ENCODE assay signal across 8 cellular contexts in genomic region chr12:104064031-104064841, GRCh38. TPM values are rescaled to one million over a fixed set of nuclear protein-coding genes. Genes with fewer than 3 reads are reported as not detected.
DNase-seq lines count a peak whose midpoint lies in the region; ATAC-seq, FAIRE-seq and TF ChIP-seq lines count a peak whose summit lies in the region.

Gene HCFC2, plus strand, starts transcription at chr12:104064531. Its CDS starts 30 bp downstream, at chr12:104064561.

- 0 to 1% methylated on average over 67 to 74 of the region's 74 CpGs for WGBS in pancreas, 2 donors
- 0 to 1% methylated on average over 10 to 24 of the region's 74 CpGs for WGBS in thyroid gland, 2 donors

- peak within 1 kb of the TSS; percentile 93 for H3K27ac Mint-ChIP-seq in activated naive CD4-positive, alpha-beta T cell treated with anti-CD3 and anti-CD28 coated beads, Interleukin-2, amount 50 U/mL, for 24 hours

- no peak for TF ChIP-seq CTCF in GM06990 (IDR thresholded peaks at IDR 0.05; ENCODE audit: insufficient read depth, low read length, poor library complexity, severe bottlenecking)
- TF ChIP-seq CTCF in HFF-Myc (IDR thresholded peaks at IDR 0.05; ENCODE audit: low read depth, low read length, missing control alignments) = no peak
- no peak for TF ChIP-seq CTCF in pancreas (IDR thresholded peaks at IDR 0.05)
- TF ChIP-seq CTCF in thyroid gland (IDR thresholded peaks at IDR 0.05) = peak in 1 of 6 experiments; percentile 7

- peaks cover 1% of the 10 kb centered on the region for H3K27me3 Mint-ChIP-seq in activated naive CD4-positive, alpha-beta T cell treated with anti-CD3 and anti-CD28 coated beads, Interleukin-2, amount 50 U/mL, for 24 hours

- H3K9me3 ChIP-seq in pancreas = no peaks in the 10 kb centered on the region
- H3K9me3 ChIP-seq in thyroid gland = no peaks in the 10 kb centered on the region

- TF ChIP-seq POLR2A in thyroid gland (IDR thresholded peaks at IDR 0.05) = peak; percentile 4 to 74

- H3K36me3 ChIP-seq in GM06990 (ENCODE audit: control insufficient read depth, insufficient read depth, low read length) (no peaks in the 10 kb centered on the region), pancreas (no peaks in the 10 kb centered on the region), thyroid gland (peaks cover 6 to 7% of the 10 kb centered on the region in 2 donors)

- peak within 1 kb of the TSS; percentile 93 for H3K4me3 Mint-ChIP-seq in activated naive CD4-positive, alpha-beta T cell treated with anti-CD3 and anti-CD28 coated beads, Interleukin-2, amount 50 U/mL, for 24 hours

- H3K4me3 ChIP-seq in GM06990 (replicated peaks; ENCODE audit: low read depth, low read length) (peak within 1 kb of the TSS; percentile 95), HFF-Myc (replicated peaks; ENCODE audit: low read depth, low read length) (peak within 1 kb of the TSS; percentile 71), pancreas (peak within 1 kb of the TSS; percentile 79 to 97 (median 90)), thyroid gland (replicated peaks in 1 of 3) (peak within 1 kb of the TSS; percentile 49 to 97 (median 97))

- ATAC-seq in SK-N-SH treated with all-trans-retinoic acid at 6 μM for 48 hours (peak; percentile 95), pancreas (peak; percentile 97 to 99 (median 98))

- peak; percentile 92 for DNase-seq in GM06990 (ENCODE audit: extremely low read depth, insufficient read length)
- no peak for DNase-seq in HFF-Myc (ENCODE audit: extremely low read depth, low read depth)
- peak; percentile 90 for DNase-seq in NAMALWA (ENCODE audit: low spot score)
- DNase-seq in head of caudate nucleus = peak; percentile 78 to 98 (median 94)
- DNase-seq in pancreas = peak; percentile 89 to 96 (median 92)
- DNase-seq in thyroid gland = peak; percentile 92 to 93

- peak within 1 kb of the TSS; percentile 73 to 86 (median 77) for H3K27ac ChIP-seq in pancreas
- H3K27ac ChIP-seq in thyroid gland = peak within 1 kb of the TSS; percentile 55 to 88 (median 87)

- H3K4me1 Mint-ChIP-seq in activated naive CD4-positive, alpha-beta T cell treated with anti-CD3 and anti-CD28 coated beads, Interleukin-2, amount 50 U/mL, for 24 hours = peaks cover 24% of the 10 kb centered on the region

- H3K4me1 ChIP-seq in pancreas (peaks cover 0 to 10% (median 9%) of the 10 kb centered on the region in 3 donors), thyroid gland (peaks cover 14 to 17% of the 10 kb centered on the region in 2 donors)

- H3K27me3 ChIP-seq in GM06990 (replicated peaks; ENCODE audit: control insufficient read depth, insufficient read depth, low read length) (no peaks in the 10 kb centered on the region), pancreas (no peaks in the 10 kb centered on the region), thyroid gland (no peaks in the 10 kb centered on the region)

- intact Hi-C loops in head of caudate nucleus (cut with DNase I) = loop anchor here (5.0 to 10.0 kb wide), 2 partner anchors 71 to 97 kb away; partner anchors contain the start of genes NFYB and TDG
- intact Hi-C loops in pancreas (cut with DNase I) = no loop called here
- intact Hi-C loops in thyroid gland (cut with DNase I) = loop anchor here (10.0 kb wide), 1 partner anchor 109 kb away; a partner anchor contains a TSS

- H3K9me3 Mint-ChIP-seq in activated naive CD4-positive, alpha-beta T cell treated with anti-CD3 and anti-CD28 coated beads, Interleukin-2, amount 50 U/mL, for 24 hours = no peaks in the 10 kb centered on the region

- no peak for FAIRE-seq in pancreas (lab: Jason Lieb, UNC)

- H3K36me3 Mint-ChIP-seq in activated naive CD4-positive, alpha-beta T cell treated with anti-CD3 and anti-CD28 coated beads, Interleukin-2, amount 50 U/mL, for 24 hours = peaks cover 4% of the 10 kb centered on the region

TF ChIP-seq in SK-N-SH treated with all-trans-retinoic acid at 6 μM for 48 hours, 23 proteins besides CTCF, POLR2A, EP300 and RAD21 (continues in another document):
- TF ChIP-seq CREB5 (CRISPR knock-in tag; IDR thresholded peaks at IDR 0.05; ENCODE audit: low read depth) = no peak
- TF ChIP-seq ZC3H10 (CRISPR knock-in tag; IDR thresholded peaks at IDR 0.05) = no peak
- TF ChIP-seq ZNF565 (CRISPR knock-in tag; conservative IDR thresholded peaks at IDR 0.05; ENCODE audit: low read depth) = no peak
- TF ChIP-seq ZNF8 (CRISPR knock-in tag; IDR thresholded peaks at IDR 0.05) = no peak
- no peak for TF ChIP-seq CSRNP3 (CRISPR knock-in tag; IDR thresholded peaks at IDR 0.05)
- 0 out of 2 replicates have a peak, but pooled peaks have one; percentile 13 for TF ChIP-seq TSHZ2 (CRISPR knock-in tag; IDR thresholded peaks at IDR 0.05)
- peak; percentile 17; the same call in 1 of the 2 replicates for TF ChIP-seq PATZ1 (CRISPR knock-in tag; IDR thresholded peaks at IDR 0.05; ENCODE audit: borderline replicate concordance)
- no peak for TF ChIP-seq ISL1 (CRISPR knock-in tag; IDR thresholded peaks at IDR 0.05)
- no peak for TF ChIP-seq TCF4 (CRISPR knock-in tag; IDR thresholded peaks at IDR 0.05; ENCODE audit: borderline replicate concordance)
- TF ChIP-seq ARNTL (CRISPR knock-in tag; IDR thresholded peaks at IDR 0.05; ENCODE audit: borderline replicate concordance, low read depth) = no peak
- TF ChIP-seq SNAI2 (CRISPR knock-in tag; IDR thresholded peaks at IDR 0.05) = no peak

RNA-seq across cellular contexts. Expression of gene HCFC2, which starts in this region (rescaled TPM):
- total RNA-seq in pancreas (10 to 100 TPM in 1 of 6 donors, 1 to 10 TPM in 5; 6.8 to 10.7 (median 8.7) TPM), thyroid gland (10 to 100 TPM; 23.6 to 31.6 (median 27.1) TPM)
- 1 to 10 TPM; 4.2 to 9.0 TPM for polyA plus RNA-seq in pancreas

Comparison
In these comparisons a context has a peak if more than half of its experiments do, and no peak if none do; other contexts are left out.
1. intact Hi-C loops: an anchor here in head of caudate nucleus (5.0 to 10.0 kb wide) and thyroid gland (10.0 kb wide); none called in pancreas.